In the genomic region with DNA sequence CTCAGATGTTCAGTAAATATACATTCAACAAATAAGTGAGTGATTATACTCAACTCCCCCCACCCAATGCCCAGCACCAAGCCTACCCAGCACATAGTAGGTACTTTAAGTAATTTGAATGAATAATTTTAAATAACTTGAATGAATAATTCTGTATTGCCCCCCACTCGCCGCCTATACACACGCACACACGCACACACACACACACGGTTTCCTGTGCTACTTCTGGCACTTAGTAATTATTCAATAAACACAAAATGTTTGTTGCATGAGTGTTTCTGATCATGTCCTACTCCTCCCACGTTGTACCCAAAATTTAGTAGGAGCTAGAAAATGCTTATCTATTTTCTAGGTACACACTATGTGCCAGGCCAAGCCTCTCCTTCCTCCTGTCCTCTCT, we compare ENCODE assay signal across 18 cellular contexts. TPM values are rescaled to one million over a fixed set of nuclear protein-coding genes. Genes with fewer than 3 reads are reported as not detected.
DNase-seq lines count a peak whose midpoint lies in the region; ATAC-seq and TF ChIP-seq lines count a peak whose summit lies in the region.
"Had no signal": no experiment of that assay in that cellular context is flagged by ENCODE, and none has a peak within 500 bp of the region (broad histone marks: within the 10 kb centered on the region; RNA-seq: fewer than 3 reads in every experiment).

No MANE protein-coding gene starts in this region.

- H3K79me1 ChIP-seq in IMR-90 (ENCODE audit: low read depth in 1 of 2, low read length in 2 of 2), result no peaks in the 10 kb centered on the region

- H4K91ac ChIP-seq in IMR-90 (ENCODE audit: insufficient read depth, low read depth, low read length), result no peak overlapping the region

- peak overlapping the region; percentile 64 for H3K4me2 ChIP-seq in BLaER1
- no peak overlapping the region for H3K4me2 ChIP-seq in IMR-90 (ENCODE audit: low read depth, low read length)
- H3K4me2 ChIP-seq: neural progenitor cell had no signal

- in situ Hi-C loops in IMR-90 (cut with MboI; ENCODE audit: low sequenced_read_pairs), result no loop called here
- in situ Hi-C loops in brain microvascular endothelial cell (cut with HindIII; ENCODE audit: low pct_ligation_motif_present, low sequenced_read_pairs), result no loop called here

- BruUV-seq in IMR-90 (replicated peaks; lab: Mats Ljungman, UMichigan), result no TSS peak

- no peak overlapping the region for H3K27ac ChIP-seq in BLaER1
- no peak overlapping the region for H3K27ac ChIP-seq in IMR-90 (ENCODE audit: insufficient read depth, low read length)
- H3K27ac ChIP-seq in skeletal muscle tissue (ENCODE audit: low read depth, low read length), result peak overlapping the region; percentile 11
- no peak overlapping the region for H3K27ac ChIP-seq in suprapubic skin
- H3K27ac ChIP-seq in brain microvascular endothelial cell, result no peak overlapping the region
- H3K27ac ChIP-seq: HL-60, neural progenitor cell, SJSA1 had no signal

- no peak overlapping the region for H2BK120ac ChIP-seq in IMR-90 (ENCODE audit: low read depth, low read length)

- WGBS in IMR-90 (ENCODE audit: extremely low coverage in 2 of 2, insufficient read length in 1 of 2), 2 experiments, result no CpG with 5 or more reads among the region's 6 CpGs
- WGBS in suprapubic skin, result 71% methylated on average over 6 of the region's 6 CpGs

- no peak overlapping the region for H3K4me3 Mint-ChIP-seq in endothelial cell (ENCODE audit: unreplicated experiment)
- H3K4me3 Mint-ChIP-seq: activated B cell treated with CpG ODN at 0.5 μM for 24 hours; central memory CD8-positive, alpha-beta T cell; neural progenitor cell; stimulated activated naive CD8-positive, alpha-beta T cell treated with anti-CD3 and anti-CD28 coated beads, Interleukin-15, Interleukin-2, amounts not matched to agents 100 ng/mL and 50 ng/mL, for 24 hours had no signal

- H3K27me3 ChIP-seq in BLaER1 (no peaks in the 10 kb centered on the region), IMR-90 (ENCODE audit: control insufficient read depth, insufficient read depth, low read length) (peaks cover 3% of the 10 kb centered on the region; the same call in 1 of the 2 replicates), skeletal muscle tissue (ENCODE audit: control insufficient read depth in 3 of 3, insufficient read depth in 3 of 3, low read length in 3 of 3) (peaks cover 11 to 20% (median 14%) of the 10 kb centered on the region in 3 donors), suprapubic skin (no peaks in the 10 kb centered on the region), brain microvascular endothelial cell (replicated peaks) (no peaks in the 10 kb centered on the region)
- H3K27me3 ChIP-seq: neural progenitor cell, SJSA1 had no signal

- peak; percentile 17 for DNase-seq in IMR-90
- DNase-seq in fibroblast of the aortic adventitia (ENCODE audit: low read depth), result peak; percentile 5
- DNase-seq in suprapubic skin (ENCODE audit: low spot score in 2 of 2), result no peak
- no peak for DNase-seq in brain microvascular endothelial cell
- no peak for DNase-seq in endothelial cell (ENCODE audit: low spot score)
- DNase-seq: activated B cell treated with CpG ODN at 0.5 μM for 24 hours, midbrain, NCI-H1092, NCI-H524 treated with DMSO at 0.1 percent for 48 hours had no signal

- no peak overlapping the region for H4K8ac ChIP-seq in IMR-90 (ENCODE audit: low read depth in 2 of 2, low read length in 2 of 2)

- no peak for TF ChIP-seq RAD21 in IMR-90 (IDR thresholded peaks at IDR 0.05; ENCODE audit: low read length)

- H2BK20ac ChIP-seq in IMR-90 (ENCODE audit: low read depth, low read length), result no peak overlapping the region

- no peak for TF ChIP-seq EP300 in suprapubic skin (IDR thresholded peaks at IDR 0.05)

- H3K14ac ChIP-seq in IMR-90 (replicated peaks; ENCODE audit: low read depth, low read length), result no peak overlapping the region

- H2AK5ac ChIP-seq in IMR-90 (ENCODE audit: low read depth, low read length), result no peak overlapping the region

- POLR2A ChIA-PET in IMR-90 (lab: Charles Lee; ENCODE audit: unreplicated experiment), result no interaction called here

- TF ChIP-seq POLR2A in IMR-90 (IDR thresholded peaks at IDR 0.05; ENCODE audit: low read depth, low read length), result no peak
- no peak for TF ChIP-seq POLR2A in suprapubic skin (IDR thresholded peaks at IDR 0.05)

- no peak overlapping the region for H2BK5ac ChIP-seq in IMR-90 (ENCODE audit: low read depth, low read length, poor library complexity, severe bottlenecking)

- CTCF ChIA-PET in IMR-90 (lab: Yijun Ruan, JAX), result no interaction called here

- H3K36me3 ChIP-seq in BLaER1, result peaks cover 37% of the 10 kb centered on the region
- peaks cover 19% of the 10 kb centered on the region for H3K36me3 ChIP-seq in IMR-90 (ENCODE audit: control insufficient read depth, insufficient read depth, low read length)
- peaks cover 16 to 28% (median 26%) of the 10 kb centered on the region in 3 donors for H3K36me3 ChIP-seq in skeletal muscle tissue (ENCODE audit: control insufficient read depth in 3 of 3, insufficient read depth in 3 of 3, low read length in 3 of 3)
- H3K36me3 ChIP-seq in suprapubic skin, result peaks cover 38% of the 10 kb centered on the region
- H3K36me3 ChIP-seq in brain microvascular endothelial cell (replicated peaks), result peaks cover 18% of the 10 kb centered on the region
- H3K36me3 ChIP-seq: neural progenitor cell had no signal

- intact Hi-C loops in IMR-90 (cut with micrococcal nuclease), result no loop called here

- H3K4ac ChIP-seq in IMR-90 (ENCODE audit: low read depth, low read length), result no peak overlapping the region

- H2AFZ ChIP-seq in IMR-90 (replicated peaks; ENCODE audit: low read length, poor library complexity), result no peak overlapping the region
- H2AFZ ChIP-seq: neural progenitor cell had no signal

- H2AK9ac ChIP-seq in IMR-90 (replicated peaks; ENCODE audit: low read depth, low read length, poor library complexity), result no peak overlapping the region

- H3K56ac ChIP-seq in IMR-90 (ENCODE audit: extremely low read depth, insufficient read depth, low read length), result no peak overlapping the region

- H4K20me1 ChIP-seq in BLaER1 (no peaks in the 10 kb centered on the region), IMR-90 (ENCODE audit: insufficient read depth, low read length) (peaks cover 3% of the 10 kb centered on the region; the same call in 1 of the 2 replicates)

- H3K4me1 Mint-ChIP-seq in endothelial cell (ENCODE audit: unreplicated experiment), result peaks cover 50% of the 10 kb centered on the region
- H3K4me1 Mint-ChIP-seq: activated B cell treated with CpG ODN at 0.5 μM for 24 hours; central memory CD8-positive, alpha-beta T cell had no signal

- H2BK15ac ChIP-seq in IMR-90 (ENCODE audit: low read depth, low read length), result no peak overlapping the region

- peaks cover 7% of the 10 kb centered on the region; the same call in 1 of the 2 replicates for H3K9me1 ChIP-seq in IMR-90 (ENCODE audit: insufficient read depth, low read length)

- ATAC-seq in IMR-90 (ENCODE audit: low read depth), result no peak
- no peak for ATAC-seq in GM19023 (IDR thresholded peaks at IDR 0.05; ENCODE audit: unreplicated experiment)

- no peak overlapping the region for H3K23ac ChIP-seq in IMR-90 (ENCODE audit: low read depth, low read length)

- peaks cover 7% of the 10 kb centered on the region for H3K27me3 Mint-ChIP-seq in endothelial cell (ENCODE audit: unreplicated experiment)
- H3K27me3 Mint-ChIP-seq: activated B cell treated with CpG ODN at 0.5 μM for 24 hours; central memory CD8-positive, alpha-beta T cell; stimulated activated naive CD8-positive, alpha-beta T cell treated with anti-CD3 and anti-CD28 coated beads, Interleukin-15, Interleukin-2, amounts not matched to agents 100 ng/mL and 50 ng/mL, for 24 hours had no signal

- dilution Hi-C loops in IMR-90 (cut with HindIII; ENCODE audit: low sequenced_read_pairs, unreplicated experiment), result no loop called here

- no peak overlapping the region for H4K5ac ChIP-seq in IMR-90 (ENCODE audit: low read depth, low read length)

- no peaks in the 10 kb centered on the region for H3K9me3 ChIP-seq in BLaER1
- H3K9me3 ChIP-seq in IMR-90 (ENCODE audit: control insufficient read depth, insufficient read depth, low read length), result no peaks in the 10 kb centered on the region
- no peaks in the 10 kb centered on the region for H3K9me3 ChIP-seq in skeletal muscle tissue (ENCODE audit: control insufficient read depth in 3 of 3, low read length in 3 of 3)
- H3K9me3 ChIP-seq in suprapubic skin, result no peaks in the 10 kb centered on the region
- H3K9me3 ChIP-seq: SJSA1 had no signal

- no peaks in the 10 kb centered on the region for H3K9me3 Mint-ChIP-seq in endothelial cell (ENCODE audit: unreplicated experiment)
- H3K9me3 Mint-ChIP-seq: activated B cell treated with CpG ODN at 0.5 μM for 24 hours; central memory CD8-positive, alpha-beta T cell; neural progenitor cell; stimulated activated naive CD8-positive, alpha-beta T cell treated with anti-CD3 and anti-CD28 coated beads, Interleukin-15, Interleukin-2, amounts not matched to agents 100 ng/mL and 50 ng/mL, for 24 hours had no signal

- H3K4me1 ChIP-seq in BLaER1 (peaks cover 33% of the 10 kb centered on the region), IMR-90 (ENCODE audit: control insufficient read depth, insufficient read depth, low read length) (peaks cover 2% of the 10 kb centered on the region; the same call in 1 of the 2 replicates), skeletal muscle tissue (ENCODE audit: control insufficient read depth in 3 of 3, insufficient read depth in 3 of 3, low read length in 3 of 3) (peaks cover 19 to 30% (median 28%) of the 10 kb centered on the region in 3 donors), suprapubic skin (peaks cover 55% of the 10 kb centered on the region)

- H3K27ac Mint-ChIP-seq in endothelial cell (ENCODE audit: unreplicated experiment), result no peak overlapping the region
- H3K27ac Mint-ChIP-seq: activated B cell treated with CpG ODN at 0.5 μM for 24 hours had no signal

- H3K18ac ChIP-seq in IMR-90 (ENCODE audit: low read depth, low read length), result no peak overlapping the region

- TF ChIP-seq CTCF in IMR-90 (conservative IDR thresholded peaks at IDR 0.05; ENCODE audit: low read depth, low read length) (no peak), fibroblast of the aortic adventitia (IDR thresholded peaks at IDR 0.05; ENCODE audit: insufficient read depth, low read length) (no peak), suprapubic skin (IDR thresholded peaks at IDR 0.05) (no peak), brain microvascular endothelial cell (IDR thresholded peaks at IDR 0.05; ENCODE audit: low read depth, low read length, missing control alignments) (no peak), endothelial cell (IDR thresholded peaks at IDR 0.05; ENCODE audit: unreplicated experiment) (no peak)

- H3K9ac ChIP-seq in BLaER1 (0 out of 2 replicates have a peak overlapping the region, but pooled peaks have one; percentile 22), IMR-90 (ENCODE audit: low read depth, low read length) (no peak overlapping the region), skeletal muscle tissue (ENCODE audit: low read depth in 1 of 3, low read length in 3 of 3) (no peak overlapping the region)
- H3K9ac ChIP-seq: neural progenitor cell had no signal

- no peak overlapping the region for H3K4me3 ChIP-seq in BLaER1
- no peak overlapping the region for H3K4me3 ChIP-seq in IMR-90 (ENCODE audit: insufficient read depth, low read depth, low read length)
- no peak overlapping the region for H3K4me3 ChIP-seq in fibroblast of the aortic adventitia (ENCODE audit: low read depth, low read length)
- H3K4me3 ChIP-seq in skeletal muscle tissue (ENCODE audit: low read length in 3 of 3), result no peak overlapping the region
- no peak overlapping the region for H3K4me3 ChIP-seq in suprapubic skin
- no peak overlapping the region for H3K4me3 ChIP-seq in brain microvascular endothelial cell (ENCODE audit: low read depth, low read length)
- H3K4me3 ChIP-seq: neural progenitor cell, SJSA1 had no signal

- H3K36me3 Mint-ChIP-seq in endothelial cell (ENCODE audit: low read depth, unreplicated experiment), result peaks cover 35% of the 10 kb centered on the region

RNA-seq across cellular contexts. Expression of a gene that starts 16.2 kb away (rescaled TPM):
- total RNA-seq in IMR-90 (2012; rRNA removed) (under 0.01 and 0.18 TPM in 2 replicates), fibroblast of the aortic adventitia (ENCODE audit: low replicate concordance) (under 0.01 and 0.16 TPM in 2 replicates), skeletal muscle tissue (12.0 TPM), suprapubic skin (1 to 10 TPM in 1 of 4 donors, under 1 TPM in 3; 0.44 to 2.0 (median 0.82) TPM), endothelial cell (ENCODE audit: unreplicated experiment) (64.0 TPM)
- polyA plus RNA-seq in IMR-90 (2012; rRNA removed), result 0.01 and 0.02 TPM in 2 replicates
- polyA plus RNA-seq in IMR-90 (2012; cell fraction: cytosol; rRNA removed), result 0.01 TPM in 1 of 2 replicates, not detected in the other
- 0.02 TPM in 1 of 2 replicates, not detected in the other for polyA plus RNA-seq in IMR-90 (2012; cell fraction: nucleus; rRNA removed; ENCODE audit: low replicate concordance)
- total RNA-seq: activated B cell treated with CpG ODN at 0.5 μM for 24 hours, kidney epithelial cell, SJSA1 had no signal

RNA-seq across cellular contexts. Expression of a gene that starts 18.1 kb away (rescaled TPM):
- total RNA-seq in IMR-90 (2012; rRNA removed) (26.1 and 28.0 TPM in 2 replicates), fibroblast of the aortic adventitia (ENCODE audit: low replicate concordance) (50.9 and 59.0 TPM in 2 replicates), skeletal muscle tissue (42.3 TPM), suprapubic skin (10 to 100 TPM; 42.5 to 99.6 (median 59.9) TPM), endothelial cell (ENCODE audit: unreplicated experiment) (115 TPM)
- polyA plus RNA-seq in IMR-90 (2012; rRNA removed), result 66.1 and 73.3 TPM in 2 replicates
- polyA plus RNA-seq in IMR-90 (2012; cell fraction: cytosol; rRNA removed), result 39.9 and 41.3 TPM in 2 replicates
- 169 and 191 TPM in 2 replicates for polyA plus RNA-seq in IMR-90 (2012; cell fraction: nucleus; rRNA removed; ENCODE audit: low replicate concordance)

RNA-seq across cellular contexts. Expression of a gene that starts 27.1 kb away (rescaled TPM):
- total RNA-seq in IMR-90 (2012; rRNA removed) (78.6 and 106 TPM in 2 replicates), fibroblast of the aortic adventitia (ENCODE audit: low replicate concordance) (80.3 and 93.6 TPM in 2 replicates), skeletal muscle tissue (44.4 TPM), suprapubic skin (10 to 100 TPM; 33.8 to 53.5 (median 45.7) TPM), endothelial cell (ENCODE audit: unreplicated experiment) (51.6 TPM)
- polyA plus RNA-seq in IMR-90 (2012; rRNA removed), result 27.0 and 36.1 TPM in 2 replicates
- polyA plus RNA-seq in IMR-90 (2012; cell fraction: cytosol; rRNA removed), result 11.7 and 16.9 TPM in 2 replicates
- polyA plus RNA-seq in IMR-90 (2012; cell fraction: nucleus; rRNA removed; ENCODE audit: low replicate concordance), result 5.1 and 20.8 TPM in 2 replicates

Comparison
In these comparisons a context has a peak if more than half of its experiments do, and no peak if none do; other contexts are left out.
1. DNase-seq: peak in IMR-90 (single experiment) and fibroblast of the aortic adventitia (single experiment); none in suprapubic skin (0 of 2), brain microvascular endothelial cell (single experiment) and endothelial cell (single experiment).